In genomic region chr2:52880872-52881271, GRCh38 we compare ENCODE assay signal across 2 cellular contexts.
TF ChIP-seq lines count a peak whose summit lies in the region.

No MANE protein-coding gene starts in this region.

TF ChIP-seq in A549, 52 proteins besides CTCF, POLR2A, EP300 and RAD21 (continued from another document):
- TF ChIP-seq SMC3 (IDR thresholded peaks at IDR 0.05), result no peak
- no peak for TF ChIP-seq RCOR1 (IDR thresholded peaks at IDR 0.05; ENCODE audit: low read depth, low read length)
- TF ChIP-seq KDM1A (IDR thresholded peaks at IDR 0.05; ENCODE audit: low read depth), result no peak
- no peak for TF ChIP-seq FOSL2 (IDR thresholded peaks at IDR 0.05)
- TF ChIP-seq FOSL2 (CRISPR knock-in tag; IDR thresholded peaks at IDR 0.05), result no peak
- TF ChIP-seq HDAC2 (IDR thresholded peaks at IDR 0.05), result no peak
- TF ChIP-seq HES2 (IDR thresholded peaks at IDR 0.05), result no peak
- TF ChIP-seq, protein P1, sequence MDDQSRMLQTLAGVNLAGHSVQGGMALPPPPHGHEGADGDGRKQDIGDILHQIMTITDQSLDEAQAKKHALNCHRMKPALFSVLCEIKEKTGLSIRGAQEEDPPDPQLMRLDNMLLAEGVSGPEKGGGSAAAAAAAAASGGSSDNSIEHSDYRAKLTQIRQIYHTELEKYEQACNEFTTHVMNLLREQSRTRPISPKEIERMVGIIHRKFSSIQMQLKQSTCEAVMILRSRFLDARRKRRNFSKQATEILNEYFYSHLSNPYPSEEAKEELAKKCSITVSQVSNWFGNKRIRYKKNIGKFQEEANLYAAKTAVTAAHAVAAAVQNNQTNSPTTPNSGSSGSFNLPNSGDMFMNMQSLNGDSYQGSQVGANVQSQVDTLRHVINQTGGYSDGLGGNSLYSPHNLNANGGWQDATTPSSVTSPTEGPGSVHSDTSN (IDR thresholded peaks at IDR 0.05), result no peak
- no peak for TF ChIP-seq MAFK (IDR thresholded peaks at IDR 0.05; ENCODE audit: partially characterized antibody)

TF ChIP-seq in HCT116, 20 proteins besides CTCF, POLR2A, EP300 and RAD21 (continued from another document):
- TF ChIP-seq, protein P2, sequence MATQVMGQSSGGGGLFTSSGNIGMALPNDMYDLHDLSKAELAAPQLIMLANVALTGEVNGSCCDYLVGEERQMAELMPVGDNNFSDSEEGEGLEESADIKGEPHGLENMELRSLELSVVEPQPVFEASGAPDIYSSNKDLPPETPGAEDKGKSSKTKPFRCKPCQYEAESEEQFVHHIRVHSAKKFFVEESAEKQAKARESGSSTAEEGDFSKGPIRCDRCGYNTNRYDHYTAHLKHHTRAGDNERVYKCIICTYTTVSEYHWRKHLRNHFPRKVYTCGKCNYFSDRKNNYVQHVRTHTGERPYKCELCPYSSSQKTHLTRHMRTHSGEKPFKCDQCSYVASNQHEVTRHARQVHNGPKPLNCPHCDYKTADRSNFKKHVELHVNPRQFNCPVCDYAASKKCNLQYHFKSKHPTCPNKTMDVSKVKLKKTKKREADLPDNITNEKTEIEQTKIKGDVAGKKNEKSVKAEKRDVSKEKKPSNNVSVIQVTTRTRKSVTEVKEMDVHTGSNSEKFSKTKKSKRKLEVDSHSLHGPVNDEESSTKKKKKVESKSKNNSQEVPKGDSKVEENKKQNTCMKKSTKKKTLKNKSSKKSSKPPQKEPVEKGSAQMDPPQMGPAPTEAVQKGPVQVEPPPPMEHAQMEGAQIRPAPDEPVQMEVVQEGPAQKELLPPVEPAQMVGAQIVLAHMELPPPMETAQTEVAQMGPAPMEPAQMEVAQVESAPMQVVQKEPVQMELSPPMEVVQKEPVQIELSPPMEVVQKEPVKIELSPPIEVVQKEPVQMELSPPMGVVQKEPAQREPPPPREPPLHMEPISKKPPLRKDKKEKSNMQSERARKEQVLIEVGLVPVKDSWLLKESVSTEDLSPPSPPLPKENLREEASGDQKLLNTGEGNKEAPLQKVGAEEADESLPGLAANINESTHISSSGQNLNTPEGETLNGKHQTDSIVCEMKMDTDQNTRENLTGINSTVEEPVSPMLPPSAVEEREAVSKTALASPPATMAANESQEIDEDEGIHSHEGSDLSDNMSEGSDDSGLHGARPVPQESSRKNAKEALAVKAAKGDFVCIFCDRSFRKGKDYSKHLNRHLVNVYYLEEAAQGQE (IDR thresholded peaks at IDR 0.05; ENCODE audit: low read depth), result no peak
- no peak for TF ChIP-seq POLR2AphosphoS5 (IDR thresholded peaks at IDR 0.05; ENCODE audit: low read depth, low read length)
